ENCODE assay signal across 16 cellular contexts in the genomic region with DNA sequence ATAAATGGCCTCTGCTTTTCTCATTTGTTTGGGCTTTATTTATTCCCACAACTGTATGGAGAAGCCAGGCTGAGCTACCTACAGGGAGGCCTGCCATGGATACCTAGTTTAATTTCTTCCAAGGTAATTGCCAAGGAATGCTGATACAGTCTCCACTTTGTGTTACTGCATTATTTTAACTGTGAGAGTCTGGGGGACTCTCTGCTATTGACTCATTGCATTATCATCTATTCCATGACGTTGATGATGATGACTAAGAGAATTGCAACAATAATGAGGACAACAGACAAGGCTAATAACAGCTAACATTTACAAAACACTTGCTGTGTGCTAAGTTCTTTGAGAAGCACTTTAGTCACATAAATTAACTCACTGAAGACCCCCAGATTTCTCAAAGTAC.
DNase-seq lines count a peak whose midpoint lies in the region; ATAC-seq, FAIRE-seq and TF ChIP-seq lines count a peak whose summit lies in the region.
"Had no signal": no experiment of that assay in that cellular context is flagged by ENCODE, and none has a peak within 500 bp of the region (broad histone marks: within the 10 kb centered on the region; RNA-seq: fewer than 3 reads in every experiment).

No MANE protein-coding gene starts in this region.

- no peak overlapping the region for H2AFZ ChIP-seq in keratinocyte (ENCODE audit: control insufficient read depth, low read length)

- no peak for TF ChIP-seq EP300 in esophagus muscularis mucosa (IDR thresholded peaks at IDR 0.05)

- peak; percentile 73 for DNase-seq in AG08395 (ENCODE audit: low spot score)
- DNase-seq in HT1080 (ENCODE audit: low read depth), result peak; percentile 88
- DNase-seq in astrocyte of the cerebellum (ENCODE audit: low read depth), result peak; percentile 73
- DNase-seq in keratinocyte (ENCODE audit: low read depth, low spot score), result peak; percentile 68
- DNase-seq in DMS53 (lab: John Stamatoyannopoulos, UW), result no peak
- DNase-seq in esophagus muscularis mucosa (ENCODE audit: extremely low spot score), result no peak
- DNase-seq: activated CD8-positive, alpha-beta memory T cell treated with anti-CD3 and anti-CD28 coated beads, Interleukin-2, amount 10 ng/mL, durations not matched to agents 7 days and 5 days; H9; naive thymus-derived CD4-positive, alpha-beta T cell; NCI-H187; NK-92 treated with Interleukin-12 subunit alpha and Interleukin-12 subunit beta, amount 100 ng/mL, for 24 hours; upper lobe of left lung had no signal

- H3K4me1 ChIP-seq in keratinocyte (ENCODE audit: control insufficient read depth, extremely low read depth, insufficient read depth, low read length) (peaks cover 25% of the 10 kb centered on the region), esophagus muscularis mucosa (no peaks in the 10 kb centered on the region)
- H3K4me1 ChIP-seq: upper lobe of left lung had no signal

- H3K9me3 ChIP-seq in keratinocyte (ENCODE audit: control insufficient read depth, low read depth, low read length), result no peaks in the 10 kb centered on the region
- no peaks in the 10 kb centered on the region for H3K9me3 ChIP-seq in esophagus muscularis mucosa
- H3K9me3 ChIP-seq: upper lobe of left lung had no signal

- TF ChIP-seq CTCF in astrocyte of the cerebellum (IDR thresholded peaks at IDR 0.05; ENCODE audit: low read depth, low read length, missing control alignments) (no peak), keratinocyte (optimal IDR thresholded peaks at IDR 0.05 in 1 of 3, IDR thresholded peaks at IDR 0.05 in 1 of 3, conservative IDR thresholded peaks at IDR 0.05 in 1 of 3; ENCODE audit: extremely low read depth in 1 of 3, insufficient read depth in 2 of 3, low read length in 3 of 3) (no peak), esophagus muscularis mucosa (IDR thresholded peaks at IDR 0.05) (no peak)

- no peak overlapping the region for H3K9ac ChIP-seq in keratinocyte (ENCODE audit: control insufficient read depth, extremely low read depth, insufficient read depth, low read length)

- H3K4me3 ChIP-seq in astrocyte of the cerebellum (ENCODE audit: low read depth, low read length) (no peak overlapping the region), keratinocyte (ENCODE audit: control insufficient read depth in 2 of 3, extremely low read depth in 1 of 3, insufficient read depth in 2 of 3, low read depth in 1 of 3, low read length in 3 of 3) (no peak overlapping the region), esophagus muscularis mucosa (no peak overlapping the region)
- H3K4me3 ChIP-seq: skin epidermis, upper lobe of left lung had no signal

- peak; percentile 93 for FAIRE-seq in keratinocyte (lab: Jason Lieb, UNC)

- intact Hi-C loops in esophagus muscularis mucosa (cut with DNase I), result no loop called here

- H3K4me2 ChIP-seq in keratinocyte (ENCODE audit: control insufficient read depth, extremely low read depth, insufficient read depth, low read depth, low read length), result peak overlapping the region; percentile 6

- H3K79me2 ChIP-seq in keratinocyte (ENCODE audit: control insufficient read depth, insufficient read depth, low read length), result no peaks in the 10 kb centered on the region

- no peaks in the 10 kb centered on the region for H3K9me1 ChIP-seq in keratinocyte (ENCODE audit: control insufficient read depth, extremely low read depth, insufficient read depth, low read length)

- 44% methylated on average over 1 of the region's 1 CpG for WGBS in esophagus muscularis mucosa

- no peaks in the 10 kb centered on the region for H4K20me1 ChIP-seq in keratinocyte (ENCODE audit: control insufficient read depth, extremely low read depth, insufficient read depth, low read length)

- peak overlapping the region; percentile 65 for H3K27ac ChIP-seq in keratinocyte (ENCODE audit: control insufficient read depth, insufficient read depth, low read length)
- H3K27ac ChIP-seq in esophagus muscularis mucosa (replicated peaks in 1 of 4), result no peak overlapping the region
- H3K27ac ChIP-seq: C4-2B, skin epidermis, upper lobe of left lung had no signal

- ATAC-seq in HG02852 (IDR thresholded peaks at IDR 0.05; ENCODE audit: unreplicated experiment), result no peak
- no peak for ATAC-seq in GM19467 (IDR thresholded peaks at IDR 0.05; ENCODE audit: unreplicated experiment)
- ATAC-seq: activated CD8-positive, alpha-beta memory T cell treated with anti-CD3 and anti-CD28 coated beads, Interleukin-2, amount 10 ng/mL, durations not matched to agents 7 days and 5 days; naive thymus-derived CD4-positive, alpha-beta T cell had no signal

- no peaks in the 10 kb centered on the region for H3K36me3 ChIP-seq in keratinocyte (ENCODE audit: control insufficient read depth in 2 of 2, extremely low read depth in 1 of 2, insufficient read depth in 2 of 2, low read length in 2 of 2)
- no peaks in the 10 kb centered on the region for H3K36me3 ChIP-seq in esophagus muscularis mucosa
- H3K36me3 ChIP-seq: upper lobe of left lung had no signal

- dilution Hi-C loops in keratinocyte (cut with MboI; ENCODE audit: extremely low pct_ligation_motif_present, low sequenced_read_pairs), result no loop called here

- TF ChIP-seq POLR2A in esophagus muscularis mucosa (IDR thresholded peaks at IDR 0.05; ENCODE audit: low read depth), result no peak

- in situ Hi-C loops in astrocyte of the cerebellum (cut with HindIII; ENCODE audit: low sequenced_read_pairs), result no loop called here

- H3K27me3 ChIP-seq in keratinocyte (ENCODE audit: control insufficient read depth, extremely low read depth, insufficient read depth, low read length) (no peaks in the 10 kb centered on the region), esophagus muscularis mucosa (no peaks in the 10 kb centered on the region)
- H3K27me3 ChIP-seq: upper lobe of left lung had no signal

Comparison
In these comparisons a context has a peak if more than half of its experiments do, and no peak if none do; other contexts are left out.
1. DNase-seq: peak in AG08395 (single experiment), HT1080 (single experiment), astrocyte of the cerebellum (single experiment) and keratinocyte (single experiment); none in DMS53 (single experiment) and esophagus muscularis mucosa (single experiment).